ENCODE assay signal across 14 cellular contexts in genomic region chr2:196607073-196607472, GRCh38. TPM values are rescaled to one million over a fixed set of nuclear protein-coding genes. Genes with fewer than 3 reads are reported as not detected.
DNase-seq lines count a peak whose midpoint lies in the region; ATAC-seq and TF ChIP-seq lines count a peak whose summit lies in the region.
"Had no signal": no experiment of that assay in that cellular context is flagged by ENCODE, and none has a peak within 500 bp of the region (broad histone marks: within the 10 kb centered on the region; RNA-seq: fewer than 3 reads in every experiment).

No MANE protein-coding gene starts in this region.

- peaks cover 3% of the 10 kb centered on the region for H3K27me3 Mint-ChIP-seq in GM23338 (ENCODE audit: insufficient read depth, low read depth, poor library complexity)

- H3K4me1 Mint-ChIP-seq in GM23338 = peaks cover 2% of the 10 kb centered on the region; the same call in 2 of the 3 replicates
- H3K4me1 Mint-ChIP-seq: B cell; naive thymus-derived CD4-positive, alpha-beta T cell had no signal

- no peaks in the 10 kb centered on the region for H3F3A ChIP-seq in GM23338 (replicated peaks; ENCODE audit: low read depth)

- H3K4me2 ChIP-seq in GM23338 = no peak overlapping the region

- ATAC-seq in GM23338 (no peak), GM18519 (IDR thresholded peaks at IDR 0.05; ENCODE audit: low FRiP score, unreplicated experiment) (no peak), HG02852 (IDR thresholded peaks at IDR 0.05; ENCODE audit: unreplicated experiment) (no peak), HG02885 (IDR thresholded peaks at IDR 0.05; ENCODE audit: poor library complexity, unreplicated experiment) (no peak)
- ATAC-seq: activated CD8-positive, alpha-beta T cell treated with anti-CD3 and anti-CD28 coated beads for 36 hours; naive thymus-derived CD4-positive, alpha-beta T cell had no signal

- no peak overlapping the region for H3K4me3 Mint-ChIP-seq in GM23338
- H3K4me3 Mint-ChIP-seq: activated CD8-positive, alpha-beta T cell treated with anti-CD3 and anti-CD28 coated beads for 36 hours; B cell; naive thymus-derived CD4-positive, alpha-beta T cell had no signal

- H3K9me3 Mint-ChIP-seq in GM23338 = no peaks in the 10 kb centered on the region
- H3K9me3 Mint-ChIP-seq: activated CD8-positive, alpha-beta T cell treated with anti-CD3 and anti-CD28 coated beads for 36 hours had no signal

- H4K20me1 ChIP-seq in GM23338 (replicated peaks; ENCODE audit: insufficient read depth) = no peaks in the 10 kb centered on the region

- H3K27ac Mint-ChIP-seq in GM23338 = no peak overlapping the region
- H3K27ac Mint-ChIP-seq: activated CD8-positive, alpha-beta T cell treated with anti-CD3 and anti-CD28 coated beads for 36 hours; B cell; naive thymus-derived CD4-positive, alpha-beta T cell had no signal

- H3K27me3 ChIP-seq in ACC112 (ENCODE audit: insufficient read depth, low read length) (no peaks in the 10 kb centered on the region), GM23338 (ENCODE audit: insufficient read depth) (no peaks in the 10 kb centered on the region)

- H2AFZ ChIP-seq in ACC112 (ENCODE audit: low read length, unreplicated experiment) (peak overlapping the region; percentile 91), GM23338 (peak overlapping the region; percentile 60; the same call in 1 of the 2 replicates)

- DNase-seq in GM23338 (ENCODE audit: low spot score) = no peak
- DNase-seq in NCI-H82 treated with DMSO at 0.1 percent for 48 hours (lab: John Stamatoyannopoulos, UW; ENCODE audit: unreplicated experiment) = peak; percentile 67
- DNase-seq in fibroblast of gingiva (ENCODE audit: low read depth) = peak; percentile 58
- no peak for DNase-seq in C1 segment of cervical spinal cord (lab: John Stamatoyannopoulos, UW)
- DNase-seq: activated CD8-positive, alpha-beta T cell treated with anti-CD3 and anti-CD28 coated beads for 36 hours; activated naive CD4-positive, alpha-beta T cell; GDM1; naive thymus-derived CD4-positive, alpha-beta T cell; T-helper 2 cell had no signal

- H3K79me2 ChIP-seq in ACC112 (ENCODE audit: control insufficient read depth, insufficient read depth, low read length, unreplicated experiment) (no peaks in the 10 kb centered on the region), GM23338 (replicated peaks; ENCODE audit: insufficient read depth) (no peaks in the 10 kb centered on the region)

- H3K9me2 ChIP-seq in GM23338 (ENCODE audit: insufficient read depth) = no peaks in the 10 kb centered on the region

- no peaks in the 10 kb centered on the region for H3K36me3 ChIP-seq in ACC112 (ENCODE audit: insufficient read depth, low read length)
- no peaks in the 10 kb centered on the region for H3K36me3 ChIP-seq in GM23338 (ENCODE audit: insufficient read depth)

- H3K36me3 Mint-ChIP-seq in GM23338 (ENCODE audit: low read depth) = no peaks in the 10 kb centered on the region
- H3K36me3 Mint-ChIP-seq: naive thymus-derived CD4-positive, alpha-beta T cell had no signal

- H3K27ac ChIP-seq in ACC112 (ENCODE audit: low read depth, low read length) = peak overlapping the region; percentile 4; the same call in 1 of the 2 replicates
- H3K27ac ChIP-seq in GM23338 (ENCODE audit: low read depth) = no peak overlapping the region

- TF ChIP-seq CTCF in GM23338 (conservative IDR thresholded peaks at IDR 0.05; ENCODE audit: low read depth in 2 of 2) = no peak

- no peak overlapping the region for H3K4me3 ChIP-seq in ACC112 (ENCODE audit: low read depth, low read length)
- H3K4me3 ChIP-seq in GM23338 = no peak overlapping the region

- H3K4me1 ChIP-seq in ACC112 (ENCODE audit: control insufficient read depth, insufficient read depth, low read length, unreplicated experiment) (peaks cover 24% of the 10 kb centered on the region), GM23338 (ENCODE audit: insufficient read depth) (peaks cover under 1% of the 10 kb centered on the region; the same call in 1 of the 2 replicates)

TF ChIP-seq in GM23338, 12 proteins besides CTCF, POLR2A, EP300 and RAD21 (continues in another document):
- TF ChIP-seq NANOG (IDR thresholded peaks at IDR 0.05; ENCODE audit: borderline replicate concordance) (no peak), EZH2 (IDR thresholded peaks at IDR 0.05; ENCODE audit: low read depth, unreplicated experiment) (no peak), ETS1 (IDR thresholded peaks at IDR 0.05) (no peak), POLR2AphosphoS5 (IDR thresholded peaks at IDR 0.05; ENCODE audit: low read depth) (no peak), JUNB (IDR thresholded peaks at IDR 0.05; ENCODE audit: unreplicated experiment) (no peak), EZH2phosphoT487 (IDR thresholded peaks at IDR 0.05; ENCODE audit: unreplicated experiment) (no peak), ZNF462 (CRISPR knock-in tag; IDR thresholded peaks at IDR 0.05) (no peak), ZNF114 (CRISPR knock-in tag; IDR thresholded peaks at IDR 0.05) (no peak), ZNF331 (CRISPR knock-in tag; IDR thresholded peaks at IDR 0.05; ENCODE audit: low read depth) (no peak), STAT1 (IDR thresholded peaks at IDR 0.05; ENCODE audit: unreplicated experiment) (no peak)

RNA-seq across cellular contexts. Expression of gene HECW2, which starts 13.7 kb away (rescaled TPM):
- total RNA-seq in GM23338 (2014; rRNA removed; shearing (Covaris generic)) = 4.0 and 10.7 TPM in 2 replicates
- 0.89 and 1.9 TPM in 2 replicates for polyA plus RNA-seq in GM23338 (2016; fragmentation: Nextera tagmentation; extraction: Ambion mirVana)
- polyA plus RNA-seq: naive thymus-derived CD4-positive, alpha-beta T cell had no signal

RNA-seq across cellular contexts. Expression of gene CCDC150, which starts 32.4 kb away (rescaled TPM):
- 30.2 and 56.3 TPM in 2 replicates for total RNA-seq in GM23338 (2014; rRNA removed; shearing (Covaris generic))
- polyA plus RNA-seq in GM23338 (2016; fragmentation: Nextera tagmentation; extraction: Ambion mirVana) = 44.2 and 68.3 TPM in 2 replicates

Comparison
In these comparisons a context has a peak if more than half of its experiments do, and no peak if none do; other contexts are left out.
1. DNase-seq: peak in NCI-H82 treated with DMSO at 0.1 percent for 48 hours (single experiment) and fibroblast of gingiva (single experiment); none in GM23338 (single experiment) and C1 segment of cervical spinal cord (0 of 14).